ENCODE assay signal across 31 cellular contexts in the genomic region with DNA sequence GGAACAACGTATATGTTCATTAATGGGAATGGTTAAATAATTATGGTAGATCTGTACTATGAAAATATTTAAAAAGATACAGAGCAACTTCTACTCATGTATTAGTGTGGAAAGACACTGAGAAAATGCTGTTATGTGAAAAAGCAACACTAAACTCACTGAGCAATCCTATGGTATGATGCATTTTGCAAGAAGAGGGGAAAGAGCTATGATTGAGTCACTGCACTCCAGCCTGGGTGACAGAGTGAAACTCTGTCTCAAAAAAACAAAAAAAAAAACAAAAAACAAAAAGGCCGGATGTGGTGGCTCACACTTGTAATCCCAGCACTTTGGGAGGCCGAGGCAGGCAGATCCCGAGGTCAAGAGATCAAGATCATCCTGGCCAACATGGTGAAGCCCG. TPM values are rescaled to one million over a fixed set of nuclear protein-coding genes. Genes with fewer than 3 reads are reported as not detected.
DNase-seq lines count a peak whose midpoint lies in the region; ATAC-seq and TF ChIP-seq lines count a peak whose summit lies in the region.
"Had no signal": no experiment of that assay in that cellular context is flagged by ENCODE, and none has a peak within 500 bp of the region (broad histone marks: within the 10 kb centered on the region; RNA-seq: fewer than 3 reads in every experiment).

No MANE protein-coding gene starts in this region.

- WGBS in stomach, 5 donors = 87 to 92% (median 92%) methylated on average over 5 of the region's 5 CpGs

- H3K9me3 ChIP-seq in gastrocnemius medialis = no peaks in the 10 kb centered on the region
- H3K9me3 ChIP-seq in stomach = no peaks in the 10 kb centered on the region
- H3K9me3 ChIP-seq: gastroesophageal sphincter, mucosa of descending colon, psoas muscle, SJSA1, suprapubic skin, upper lobe of left lung had no signal

- H3K4me1 ChIP-seq in gastrocnemius medialis = no peaks in the 10 kb centered on the region
- no peaks in the 10 kb centered on the region for H3K4me1 ChIP-seq in stomach
- H3K4me1 ChIP-seq: gastroesophageal sphincter, psoas muscle, suprapubic skin, upper lobe of left lung had no signal

- DNase-seq in DMS53 (lab: John Stamatoyannopoulos, UW) (peak; percentile 11), DMS53 treated with DMSO at 0.1 percent for 48 hours (lab: John Stamatoyannopoulos, UW; ENCODE audit: unreplicated experiment) (no peak), amniotic epithelial cell (ENCODE audit: low read depth) (peak; percentile 58), fibroblast of mammary gland (ENCODE audit: low read depth) (peak; percentile 37), gastrocnemius medialis (no peak), stomach (no peak), ACHN (no peak)
- DNase-seq: activated CD4-positive, alpha-beta T cell treated with anti-CD3 and anti-CD28 coated beads for 48 hours; aorta; CD4-positive, alpha-beta memory T cell; central memory CD4-positive, alpha-beta T cell; H9; hippocampal formation; left cardiac atrium; mucosa of descending colon; natural killer cell; NCI-H1092; NCI-H1694 treated with DMSO at 0.1 percent for 48 hours; NCI-H446 treated with DMSO at 0.1 percent for 48 hours; occipital lobe; RPMI8226; T-helper 9 cell; upper lobe of left lung had no signal

- TF ChIP-seq POLR2A in gastrocnemius medialis (IDR thresholded peaks at IDR 0.05) = no peak
- TF ChIP-seq POLR2A in stomach (IDR thresholded peaks at IDR 0.05) = no peak

- H3K36me3 ChIP-seq in gastrocnemius medialis = no peaks in the 10 kb centered on the region
- no peaks in the 10 kb centered on the region for H3K36me3 ChIP-seq in stomach
- H3K36me3 ChIP-seq: gastroesophageal sphincter, SJSA1, suprapubic skin, upper lobe of left lung had no signal

- intact Hi-C loops in gastrocnemius medialis (cut with DNase I; ENCODE audit: low total_unique reads) = no loop called here
- intact Hi-C loops in stomach (cut with DNase I; ENCODE audit: low total_unique reads) = no loop called here

- no peak overlapping the region for H3K27ac ChIP-seq in gastrocnemius medialis
- H3K27ac ChIP-seq in stomach = no peak overlapping the region
- H3K27ac ChIP-seq: 22Rv1, gastroesophageal sphincter, psoas muscle, SJSA1, suprapubic skin, upper lobe of left lung had no signal

- no peak for TF ChIP-seq EP300 in stomach (IDR thresholded peaks at IDR 0.05)

- H3K27me3 ChIP-seq in gastrocnemius medialis (no peaks in the 10 kb centered on the region), stomach (no peaks in the 10 kb centered on the region)
- H3K27me3 ChIP-seq: gastroesophageal sphincter, SJSA1, suprapubic skin, upper lobe of left lung had no signal

- H3K4me3 ChIP-seq in fibroblast of mammary gland (ENCODE audit: control insufficient read depth, low read depth, low read length) (no peak overlapping the region), gastrocnemius medialis (no peak overlapping the region), stomach (no peak overlapping the region)
- H3K4me3 ChIP-seq: gastroesophageal sphincter, lung, mucosa of descending colon, psoas muscle, SJSA1, suprapubic skin, upper lobe of left lung had no signal

- ATAC-seq in gastrocnemius medialis (no peak), GM21367 (IDR thresholded peaks at IDR 0.05; ENCODE audit: unreplicated experiment) (no peak)
- ATAC-seq: gastroesophageal sphincter; mucosa of descending colon; natural killer cell; psoas muscle; stimulated activated memory B cell treated with anti-CD40 and anti-IgM and Interleukin-4, amounts not matched to agents 10 μg/mL and 1 μg/mL and 100 μg/mL, for 72 hours had no signal

- in situ Hi-C loops in gastrocnemius medialis (cut with MboI; ENCODE audit: low sequenced_read_pairs in 4 of 4) (no loop called here), ACHN (cut with HindIII; ENCODE audit: low pct_ligation_motif_present, low pct_unique_long_range_greater_than_20kb, low sequenced_read_pairs) (no loop called here)

- no peak for TF ChIP-seq CTCF in fibroblast of mammary gland (conservative IDR thresholded peaks at IDR 0.05; ENCODE audit: control insufficient read depth, insufficient read depth, low read depth, low read length)
- TF ChIP-seq CTCF in gastrocnemius medialis (IDR thresholded peaks at IDR 0.05 in 4 of 5, conservative IDR thresholded peaks at IDR 0.05 in 1 of 5) = no peak
- no peak for TF ChIP-seq CTCF in stomach (IDR thresholded peaks at IDR 0.05)

RNA-seq across cellular contexts. Expression of gene ATP5PO, which starts 44.4 kb away (rescaled TPM):
- total RNA-seq in gastrocnemius medialis = 100 to 1,000 TPM; 261 to 560 (median 356) TPM
- 100 to 1,000 TPM in 4 of 5 donors, 10 to 100 TPM in 1; 94.7 to 382 (median 312) TPM for total RNA-seq in stomach
- polyA plus RNA-seq in stomach = 100 to 1,000 TPM; 361 to 603 (median 534) TPM

Comparison
In these comparisons a context has a peak if more than half of its experiments do, and no peak if none do; other contexts are left out.
1. DNase-seq: peak in DMS53 (single experiment), amniotic epithelial cell (single experiment) and fibroblast of mammary gland (single experiment); none in DMS53 treated with DMSO at 0.1 percent for 48 hours (single experiment), gastrocnemius medialis (0 of 2), stomach (single experiment) and ACHN (single experiment).